ENCODE assay signal across 8 cellular contexts in genomic region chr7:38660427-38661099, GRCh38. TPM values are rescaled to one million over a fixed set of nuclear protein-coding genes. Genes with fewer than 3 reads are reported as not detected.
DNase-seq lines count a peak whose midpoint lies in the region; ATAC-seq and TF ChIP-seq lines count a peak whose summit lies in the region.

No MANE protein-coding gene starts in this region.

- H3K4me1 ChIP-seq in PC-9 (replicated peaks; ENCODE audit: insufficient read depth) (no peaks in the 10 kb centered on the region), colonic mucosa (no peaks in the 10 kb centered on the region), mesendoderm (ENCODE audit: control insufficient read depth, low read depth, low read length) (no peaks in the 10 kb centered on the region)

- H2BK15ac ChIP-seq in mesendoderm (replicated peaks; ENCODE audit: low read depth), result no peak overlapping the region

- no peak overlapping the region for H4K5ac ChIP-seq in mesendoderm (ENCODE audit: low read length)

- no TSS peak for BruUV-seq in PC-9 (replicated peaks; lab: Mats Ljungman, UMichigan)

- H3K23ac ChIP-seq in mesendoderm (ENCODE audit: low read length), result no peak overlapping the region

- H3K27ac ChIP-seq in PC-9 (no peak overlapping the region), colonic mucosa (no peak overlapping the region), mesendoderm (ENCODE audit: low read depth, low read length) (no peak overlapping the region)

- TF ChIP-seq CTCF in PC-9 (conservative IDR thresholded peaks at IDR 0.05), result peak; percentile 84
- peak; percentile 59 for TF ChIP-seq CTCF in colonic mucosa (IDR thresholded peaks at IDR 0.05)

- no peaks in the 10 kb centered on the region for H4K20me1 ChIP-seq in PC-9 (ENCODE audit: insufficient read depth)

- H3K36me3 ChIP-seq in PC-9 (ENCODE audit: low read depth) (no peaks in the 10 kb centered on the region), colonic mucosa (no peaks in the 10 kb centered on the region), mesendoderm (ENCODE audit: control insufficient read depth, insufficient read depth, low read length) (no peaks in the 10 kb centered on the region)

- no peak overlapping the region for H2BK120ac ChIP-seq in mesendoderm (ENCODE audit: low read depth, low read length)

- H3K9me3 ChIP-seq in PC-9 (ENCODE audit: insufficient read depth, low read depth), result no peaks in the 10 kb centered on the region
- H3K9me3 ChIP-seq in colonic mucosa, result no peaks in the 10 kb centered on the region

- H3F3A ChIP-seq in PC-9 (ENCODE audit: insufficient read depth, low read depth), result no peaks in the 10 kb centered on the region

- H3K4ac ChIP-seq in mesendoderm (ENCODE audit: low read depth, low read length), result no peak overlapping the region

- no peak overlapping the region for H2AFZ ChIP-seq in PC-9

- intact Hi-C loops in PC-9 (cut with micrococcal nuclease; ENCODE audit: unreplicated experiment) (loop anchor here (5.0 kb wide), 1 partner anchor 263 kb away; no protein-coding TSS in a partner anchor), colonic mucosa (cut with DNase I) (no loop called here)

- H3K18ac ChIP-seq in mesendoderm (ENCODE audit: low read length), result no peak overlapping the region

- H2BK5ac ChIP-seq in mesendoderm (ENCODE audit: low read length), result no peak overlapping the region

- H2AK5ac ChIP-seq in mesendoderm (ENCODE audit: low read length), result no peak overlapping the region

- no peak overlapping the region for H3K4me2 ChIP-seq in PC-9
- no peak overlapping the region for H3K4me2 ChIP-seq in mesendoderm (ENCODE audit: low read length)

- H3K79me1 ChIP-seq in mesendoderm (ENCODE audit: low read length), result no peaks in the 10 kb centered on the region

- DNase-seq in DMS114 treated with DMSO at 0.1 percent for 48 hours (lab: John Stamatoyannopoulos, UW; ENCODE audit: unreplicated experiment), result peak; percentile 44
- peak; percentile 20 for DNase-seq in HS-27A (ENCODE audit: low read depth)
- no peak for DNase-seq in PC-9
- no peak for DNase-seq in colonic mucosa
- DNase-seq in mesendoderm, result peak; percentile 81

- peaks cover 48% of the 10 kb centered on the region for H3K27me3 ChIP-seq in PC-9 (ENCODE audit: insufficient read depth, low read depth)
- no peaks in the 10 kb centered on the region for H3K27me3 ChIP-seq in colonic mucosa
- no peaks in the 10 kb centered on the region for H3K27me3 ChIP-seq in mesendoderm (ENCODE audit: insufficient read depth, low read length, poor library complexity)

- H3K79me2 ChIP-seq in PC-9 (ENCODE audit: low read depth) (no peaks in the 10 kb centered on the region), mesendoderm (ENCODE audit: control insufficient read depth, insufficient read depth, low read length) (no peaks in the 10 kb centered on the region)

- H3K9me2 ChIP-seq in PC-9 (ENCODE audit: insufficient read depth), result no peaks in the 10 kb centered on the region

- H3K9ac ChIP-seq in colonic mucosa (ENCODE audit: low read depth in 2 of 2, low read length in 2 of 2), result no peak overlapping the region
- H3K9ac ChIP-seq in mesendoderm (ENCODE audit: low read length), result no peak overlapping the region

- ATAC-seq in GM19351 (IDR thresholded peaks at IDR 0.05; ENCODE audit: unreplicated experiment) (peak; percentile 95), HG03378 (IDR thresholded peaks at IDR 0.05; ENCODE audit: unreplicated experiment) (no peak), HG03521 (IDR thresholded peaks at IDR 0.05; ENCODE audit: unreplicated experiment) (no peak)

- no CpG with 5 or more reads among the region's 6 CpGs for WGBS in mesendoderm (ENCODE audit: extremely low coverage, insufficient coverage, low lambda C conversion rate)

- POLR2A ChIA-PET in PC-9 (lab: Charles Lee; ENCODE audit: unreplicated experiment), result no interaction called here

- no peak overlapping the region for H3K56ac ChIP-seq in mesendoderm (ENCODE audit: low read length)

- H3K4me3 ChIP-seq in PC-9 (no peak overlapping the region), colonic mucosa (no peak overlapping the region), mesendoderm (ENCODE audit: low read length) (no peak overlapping the region)

- CTCF ChIA-PET in PC-9 (lab: Charles Lee), result no interaction called here

- H4K8ac ChIP-seq in mesendoderm (ENCODE audit: low read depth, low read length), result no peak overlapping the region

RNA-seq across cellular contexts. Expression of gene AMPH, which starts 29.4 kb away (rescaled TPM):
- total RNA-seq in PC-9 (2021) (not detected in 2 replicates), colonic mucosa (1 to 10 TPM in 1 of 2 donors, under 1 TPM in 1; 0.49 to 1.1 TPM)
- 1.7 TPM for polyA plus RNA-seq in mesendoderm (2013, experiment 1 of 2)
- 1.8 TPM for polyA plus RNA-seq in mesendoderm (2013, experiment 2 of 2)

Comparison
In these comparisons a context has a peak if more than half of its experiments do, and no peak if none do; other contexts are left out.
1. DNase-seq: peak in DMS114 treated with DMSO at 0.1 percent for 48 hours (single experiment), HS-27A (single experiment) and mesendoderm (single experiment); none in PC-9 (0 of 2) and colonic mucosa (single experiment).